8 cellular contexts compared by ENCODE assay signal in the genomic region with DNA sequence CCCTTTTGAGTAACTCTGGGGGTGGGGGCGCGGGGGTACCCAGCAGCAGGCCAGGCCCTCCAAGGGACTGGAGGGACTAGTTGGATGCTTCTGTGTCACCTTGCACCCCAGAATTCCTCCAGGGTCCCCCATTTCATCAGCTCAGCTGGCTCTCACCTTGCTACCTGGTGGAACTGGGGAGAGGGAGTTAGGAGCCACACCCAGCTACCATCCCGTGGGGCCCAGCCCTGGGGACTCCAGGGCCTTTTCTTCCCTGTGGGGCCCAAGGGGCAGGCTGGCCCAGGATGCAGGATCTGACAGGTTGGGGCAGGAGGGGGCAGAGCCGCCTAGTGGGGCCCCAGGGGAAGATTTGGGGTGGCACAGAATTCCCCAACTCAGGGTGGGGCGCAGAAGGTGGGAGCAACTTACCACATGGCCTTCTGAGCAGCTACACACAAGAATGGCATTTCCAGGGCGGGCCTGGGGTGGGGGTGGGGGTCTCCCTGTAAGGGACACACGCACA. TPM values are rescaled to one million over a fixed set of nuclear protein-coding genes. Genes with fewer than 3 reads are reported as not detected.
DNase-seq lines count a peak whose midpoint lies in the region; ATAC-seq and TF ChIP-seq lines count a peak whose summit lies in the region.
"Had no signal": no experiment of that assay in that cellular context is flagged by ENCODE, and none has a peak within 500 bp of the region (broad histone marks: within the 10 kb centered on the region; RNA-seq: fewer than 3 reads in every experiment).

No MANE protein-coding gene starts in this region.

- no peak for ATAC-seq in activated T-cell treated with anti-CD3 and anti-CD28 coated beads, Interleukin-2, amount 50 U/mL, for 72 hours (replicated peaks in 1 of 2)
- ATAC-seq in stimulated activated naive B cell treated with anti-CD40 and anti-IgM and Interleukin-4, amounts not matched to agents 10 μg/mL and 1 μg/mL and 100 μg/mL, for 72 hours (replicated peaks), result no peak

- H3K36me3 Mint-ChIP-seq in activated T-cell treated with anti-CD3 and anti-CD28 coated beads, Interleukin-2, amount 50 U/mL, for 72 hours (ENCODE audit: insufficient read depth in 2 of 2), result peaks cover 7% of the 10 kb centered on the region in 2 donors
- peaks cover 8 to 23% of the 10 kb centered on the region in 2 donors for H3K36me3 Mint-ChIP-seq in stimulated activated naive B cell treated with anti-CD40 and anti-IgM and Interleukin-4, amounts not matched to agents 10 μg/mL and 1 μg/mL and 100 μg/mL, for 72 hours

- H3K4me3 ChIP-seq in HL-60 (replicated peaks; ENCODE audit: insufficient read depth, low read length) (no peak overlapping the region), WERI-Rb-1 (ENCODE audit: low read depth, low read length) (no peak overlapping the region)

- H3K27me3 ChIP-seq in HL-60 (ENCODE audit: insufficient read depth, poor library complexity, severe bottlenecking), result no peaks in the 10 kb centered on the region
- H3K27me3 ChIP-seq in WERI-Rb-1 (ENCODE audit: insufficient read depth, low read depth, severe bottlenecking), result no peaks in the 10 kb centered on the region

- H3K9me3 ChIP-seq in WERI-Rb-1 (ENCODE audit: severe bottlenecking), result no peaks in the 10 kb centered on the region

- DNase-seq in HL-60 (ENCODE audit: low read depth in 1 of 2, low spot score in 1 of 2) (no peak), islet precursor cell (peak; percentile 56), WERI-Rb-1 (no peak), NCI-H1105 (lab: John Stamatoyannopoulos, UW) (no peak), NCI-H226 (no peak)
- DNase-seq in activated T-cell treated with anti-CD3 and anti-CD28 coated beads, Interleukin-2, amount 50 U/mL, for 72 hours, result peak in 1 of 2 donors; percentile 2
- no peak for DNase-seq in stimulated activated naive B cell treated with anti-CD40 and anti-IgM and Interleukin-4, amounts not matched to agents 10 μg/mL and 1 μg/mL and 100 μg/mL, for 72 hours

- no peaks in the 10 kb centered on the region for H3K36me3 ChIP-seq in WERI-Rb-1

- no peak for TF ChIP-seq CTCF in HL-60 (IDR thresholded peaks at IDR 0.05; ENCODE audit: insufficient read depth, low read length)
- TF ChIP-seq CTCF in WERI-Rb-1 (IDR thresholded peaks at IDR 0.05; ENCODE audit: low read depth, low read length), result no peak

- no peaks in the 10 kb centered on the region for H3K9me3 Mint-ChIP-seq in activated T-cell treated with anti-CD3 and anti-CD28 coated beads, Interleukin-2, amount 50 U/mL, for 72 hours
- H3K9me3 Mint-ChIP-seq in stimulated activated naive B cell treated with anti-CD40 and anti-IgM and Interleukin-4, amounts not matched to agents 10 μg/mL and 1 μg/mL and 100 μg/mL, for 72 hours, result no peaks in the 10 kb centered on the region

- peak overlapping the region; percentile 80 for H3K27ac Mint-ChIP-seq in activated T-cell treated with anti-CD3 and anti-CD28 coated beads, Interleukin-2, amount 50 U/mL, for 72 hours
- H3K27ac Mint-ChIP-seq in stimulated activated naive B cell treated with anti-CD40 and anti-IgM and Interleukin-4, amounts not matched to agents 10 μg/mL and 1 μg/mL and 100 μg/mL, for 72 hours, result peak overlapping the region; percentile 98

- peak overlapping the region; percentile 89 for H3K27ac ChIP-seq in HL-60 (replicated peaks)
- no peak overlapping the region for H3K27ac ChIP-seq in WERI-Rb-1

- no peaks in the 10 kb centered on the region for H3K27me3 Mint-ChIP-seq in activated T-cell treated with anti-CD3 and anti-CD28 coated beads, Interleukin-2, amount 50 U/mL, for 72 hours (ENCODE audit: low read depth)
- H3K27me3 Mint-ChIP-seq in stimulated activated naive B cell treated with anti-CD40 and anti-IgM and Interleukin-4, amounts not matched to agents 10 μg/mL and 1 μg/mL and 100 μg/mL, for 72 hours, result no peaks in the 10 kb centered on the region

- H3K4me3 Mint-ChIP-seq in activated T-cell treated with anti-CD3 and anti-CD28 coated beads, Interleukin-2, amount 50 U/mL, for 72 hours, result peak overlapping the region in 1 of 2 donors; percentile 96
- peak overlapping the region; percentile 17 to 95 for H3K4me3 Mint-ChIP-seq in stimulated activated naive B cell treated with anti-CD40 and anti-IgM and Interleukin-4, amounts not matched to agents 10 μg/mL and 1 μg/mL and 100 μg/mL, for 72 hours

- H3K4me1 Mint-ChIP-seq in activated T-cell treated with anti-CD3 and anti-CD28 coated beads, Interleukin-2, amount 50 U/mL, for 72 hours (ENCODE audit: low read depth), result peaks cover 60% of the 10 kb centered on the region
- H3K4me1 Mint-ChIP-seq in stimulated activated naive B cell treated with anti-CD40 and anti-IgM and Interleukin-4, amounts not matched to agents 10 μg/mL and 1 μg/mL and 100 μg/mL, for 72 hours, result peaks cover 45 to 74% of the 10 kb centered on the region in 2 donors

RNA-seq across cellular contexts. Expression of a gene that starts 32.8 kb away (rescaled TPM):
- total RNA-seq in activated T-cell treated with anti-CD3 and anti-CD28 coated beads, Interleukin-2, amount 50 U/mL, for 72 hours, result 1 to 10 TPM; 3.1 to 3.8 TPM
- total RNA-seq: myocyte had no signal

RNA-seq across cellular contexts. Expression of a gene that starts 48.9 kb away (rescaled TPM):
- total RNA-seq in activated T-cell treated with anti-CD3 and anti-CD28 coated beads, Interleukin-2, amount 50 U/mL, for 72 hours, result 10 to 100 TPM; 11.1 to 12.0 TPM
